In the genomic region with DNA sequence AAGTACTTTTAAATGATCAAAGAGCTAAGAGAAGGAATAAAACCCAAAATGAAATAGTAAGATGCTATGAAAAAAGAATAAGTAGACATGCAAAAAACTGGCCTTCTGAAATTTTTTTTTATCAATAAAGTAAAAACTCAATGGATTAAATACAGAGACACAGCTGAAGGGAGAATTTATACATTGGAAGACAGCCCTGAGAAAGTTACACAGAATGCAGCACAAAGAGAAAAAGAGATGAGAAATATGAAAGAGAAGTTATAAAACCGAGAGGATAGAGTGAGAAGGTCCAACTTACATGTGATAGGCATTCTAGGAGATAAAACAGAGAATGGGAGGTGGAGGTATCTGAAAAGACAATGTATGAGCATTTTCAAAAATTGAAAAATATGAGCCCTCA, we compare ENCODE assay signal across 15 cellular contexts. TPM values are rescaled to one million over a fixed set of nuclear protein-coding genes. Genes with fewer than 3 reads are reported as not detected.
DNase-seq lines count a peak whose midpoint lies in the region; ATAC-seq and TF ChIP-seq lines count a peak whose summit lies in the region.
"Had no signal": no experiment of that assay in that cellular context is flagged by ENCODE, and none has a peak within 500 bp of the region (broad histone marks: within the 10 kb centered on the region; RNA-seq: fewer than 3 reads in every experiment).

No MANE protein-coding gene starts in this region.

- H3K79me2 ChIP-seq in Karpas-422 (ENCODE audit: low read length), result no peaks in the 10 kb centered on the region

- H3K9ac ChIP-seq in Karpas-422 (ENCODE audit: low read length), result no peak overlapping the region
- H3K9ac ChIP-seq: BLaER1 had no signal

- H3K4me1 Mint-ChIP-seq in activated naive CD4-positive, alpha-beta T cell treated with anti-CD3 and anti-CD28 coated beads for 36 hours (ENCODE audit: low read depth), result peaks cover 19% of the 10 kb centered on the region
- peaks cover 6 to 28% (median 16%) of the 10 kb centered on the region in 4 donors for H3K4me1 Mint-ChIP-seq in CD4-positive, alpha-beta memory T cell
- H3K4me1 Mint-ChIP-seq in immature natural killer cell, result peaks cover 41 to 51% of the 10 kb centered on the region in 2 donors
- H3K4me1 Mint-ChIP-seq: GM23338 had no signal

- no peak overlapping the region for H3K27ac ChIP-seq in CD4-positive, alpha-beta memory T cell (ENCODE audit: low read depth, low read length)
- H3K27ac ChIP-seq in Panc1 (ENCODE audit: low read length) (no peak overlapping the region), Karpas-422 (ENCODE audit: low read length) (no peak overlapping the region)
- H3K27ac ChIP-seq: BLaER1 had no signal

- no peak for ATAC-seq in activated naive CD4-positive, alpha-beta T cell treated with anti-CD3 and anti-CD28 coated beads, Interleukin-2, amount 50 U/mL, for 72 hours
- ATAC-seq in Panc1, result no peak
- ATAC-seq in activated CD4-positive, CD25-positive, alpha-beta regulatory T cell treated with anti-CD3 and anti-CD28 coated beads, Interleukin-2, amount 50 U/mL, for 24 hours, result no peak
- ATAC-seq: A549, GM12878, GM23338 had no signal

- in situ Hi-C loops in Panc1 (cut with HindIII; ENCODE audit: low pct_unique_long_range_greater_than_20kb, low sequenced_read_pairs), result no loop called here

- H3K9me3 ChIP-seq in CD4-positive, alpha-beta memory T cell (ENCODE audit: control insufficient read depth in 1 of 2, low read length in 2 of 2), result no peaks in the 10 kb centered on the region
- H3K9me3 ChIP-seq in Panc1 (ENCODE audit: control insufficient read depth, insufficient read depth, low read depth, low read length), result peaks cover 37% of the 10 kb centered on the region
- peaks cover 6% of the 10 kb centered on the region; the same call in 1 of the 2 replicates for H3K9me3 ChIP-seq in Karpas-422 (ENCODE audit: low read length)

- H3K9me2 ChIP-seq in Karpas-422 (replicated peaks; ENCODE audit: insufficient read depth, low read length), result no peaks in the 10 kb centered on the region

- H4K20me1 ChIP-seq in Karpas-422 (ENCODE audit: insufficient read depth, low read depth, low read length), result no peaks in the 10 kb centered on the region
- H4K20me1 ChIP-seq: BLaER1 had no signal

- H3K4me3 Mint-ChIP-seq in activated naive CD4-positive, alpha-beta T cell treated with anti-CD3 and anti-CD28 coated beads for 36 hours, result no peak overlapping the region
- H3K4me3 Mint-ChIP-seq in CD4-positive, alpha-beta memory T cell, result no peak overlapping the region
- H3K4me3 Mint-ChIP-seq in immature natural killer cell, result peak overlapping the region in 1 of 5 donors; percentile 38
- H3K4me3 Mint-ChIP-seq: GM23338, IgD-negative memory B cell had no signal

- TSS peak; percentile 27 for BruUV-seq in Panc1 (replicated peaks; lab: Mats Ljungman, UMichigan)

- POLR2A ChIA-PET in CD4-positive, alpha-beta memory T cell (lab: Charles Lee; ENCODE audit: partially characterized antibody), result interaction anchor here (2.4 kb wide), 1 partner anchor 57 kb away, joined by 7 read pairs; a partner anchor contains a TSS
- POLR2A ChIA-PET in Panc1 (lab: Charles Lee), result no interaction called here

- intact Hi-C loops in activated naive CD4-positive, alpha-beta T cell treated with anti-CD3 and anti-CD28 coated beads for 36 hours (cut with micrococcal nuclease), result no loop called here
- intact Hi-C loops in CD4-positive, alpha-beta memory T cell (cut with micrococcal nuclease), result no loop called here
- intact Hi-C loops in Panc1 (cut with micrococcal nuclease; ENCODE audit: unreplicated experiment), result no loop called here

- no peak overlapping the region for H2AFZ ChIP-seq in Karpas-422 (ENCODE audit: low read length)
- H2AFZ ChIP-seq: GM23338 had no signal

- H3K27me3 ChIP-seq in CD4-positive, alpha-beta memory T cell (ENCODE audit: insufficient read depth, low read length), result no peaks in the 10 kb centered on the region
- H3K27me3 ChIP-seq in Panc1 (ENCODE audit: control insufficient read depth, insufficient read depth, low read length) (no peaks in the 10 kb centered on the region), Karpas-422 (ENCODE audit: low read length) (no peaks in the 10 kb centered on the region)
- H3K27me3 ChIP-seq: BLaER1 had no signal

- DNase-seq in activated naive CD4-positive, alpha-beta T cell treated with anti-CD3 and anti-CD28 coated beads, Interleukin-2, amount 50 U/mL, for 72 hours (ENCODE audit: low spot score in 2 of 2), result no peak
- no peak for DNase-seq in activated naive CD4-positive, alpha-beta T cell treated with anti-CD3 and anti-CD28 coated beads for 36 hours
- no peak for DNase-seq in CD4-positive, alpha-beta memory T cell
- no peak for DNase-seq in Panc1 (ENCODE audit: low read depth, low spot score)
- DNase-seq in immature natural killer cell, result no peak
- DNase-seq in Karpas-422, result no peak
- no peak for DNase-seq in kidney glomerular epithelial cell (lab: John Stamatoyannopoulos, UW)
- DNase-seq: DMS79, H7 had no signal

- TF ChIP-seq CTCF in Panc1 (IDR thresholded peaks at IDR 0.05), result no peak

- no peak overlapping the region for H3K4me3 ChIP-seq in CD4-positive, alpha-beta memory T cell (ENCODE audit: low read length in 2 of 2)
- no peak overlapping the region for H3K4me3 ChIP-seq in Panc1 (ENCODE audit: low read depth in 2 of 2, low read length in 2 of 2)
- H3K4me3 ChIP-seq in Karpas-422 (ENCODE audit: low read length), result no peak overlapping the region
- H3K4me3 ChIP-seq: A549, BLaER1, GM12878, GM23338 had no signal

- H3K4me2 ChIP-seq in Karpas-422 (ENCODE audit: low read depth, low read length, poor library complexity, severe bottlenecking), result no peak overlapping the region
- H3K4me2 ChIP-seq: A549, BLaER1, GM23338 had no signal

- peak overlapping the region; percentile 2 to 40 for H3K27ac Mint-ChIP-seq in activated naive CD4-positive, alpha-beta T cell treated with anti-CD3 and anti-CD28 coated beads, Interleukin-2, amount 50 U/mL, for 72 hours
- no peak overlapping the region for H3K27ac Mint-ChIP-seq in activated naive CD4-positive, alpha-beta T cell treated with anti-CD3 and anti-CD28 coated beads for 36 hours
- H3K27ac Mint-ChIP-seq in CD4-positive, alpha-beta memory T cell, result peak overlapping the region in 4 of 7 donors; percentile 2 to 66 (median 4)
- peak overlapping the region; percentile 29 to 74 (median 42) for H3K27ac Mint-ChIP-seq in immature natural killer cell
- H3K27ac Mint-ChIP-seq: GM23338 had no signal

- H3K4me1 ChIP-seq in CD4-positive, alpha-beta memory T cell (ENCODE audit: insufficient read depth, low read length), result peaks cover 14% of the 10 kb centered on the region
- H3K4me1 ChIP-seq in Panc1 (ENCODE audit: control insufficient read depth, insufficient read depth, low read length) (peaks cover 13% of the 10 kb centered on the region), Karpas-422 (ENCODE audit: low read length) (peaks cover 7% of the 10 kb centered on the region)

- CTCF ChIA-PET in activated naive CD4-positive, alpha-beta T cell treated with anti-CD3 and anti-CD28 coated beads for 36 hours (lab: Charles Lee), result no interaction called here
- CTCF ChIA-PET in CD4-positive, alpha-beta memory T cell (lab: Charles Lee; ENCODE audit: partially characterized antibody), result no interaction called here
- CTCF ChIA-PET in Panc1 (lab: Charles Lee), result no interaction called here

- peaks cover 4 to 17% of the 10 kb centered on the region in 2 donors for H3K9me3 Mint-ChIP-seq in activated naive CD4-positive, alpha-beta T cell treated with anti-CD3 and anti-CD28 coated beads, Interleukin-2, amount 50 U/mL, for 72 hours
- H3K9me3 Mint-ChIP-seq in activated naive CD4-positive, alpha-beta T cell treated with anti-CD3 and anti-CD28 coated beads for 36 hours, result peaks cover 5% of the 10 kb centered on the region
- H3K9me3 Mint-ChIP-seq in CD4-positive, alpha-beta memory T cell, result peaks cover 0 to 19% (median 12%) of the 10 kb centered on the region in 8 donors
- peaks cover 3 to 17% (median 9%) of the 10 kb centered on the region in 6 donors for H3K9me3 Mint-ChIP-seq in immature natural killer cell

- H3K36me3 Mint-ChIP-seq in activated naive CD4-positive, alpha-beta T cell treated with anti-CD3 and anti-CD28 coated beads, Interleukin-2, amount 50 U/mL, for 72 hours, result peaks cover 36 to 54% of the 10 kb centered on the region in 2 donors
- H3K36me3 Mint-ChIP-seq in activated naive CD4-positive, alpha-beta T cell treated with anti-CD3 and anti-CD28 coated beads for 36 hours (ENCODE audit: low read depth), result peaks cover 29% of the 10 kb centered on the region
- peaks cover 8 to 35% of the 10 kb centered on the region in 2 donors for H3K36me3 Mint-ChIP-seq in CD4-positive, alpha-beta memory T cell
- H3K36me3 Mint-ChIP-seq in immature natural killer cell, result peaks cover 26 to 38% (median 30%) of the 10 kb centered on the region in 3 donors

- no peaks in the 10 kb centered on the region for H3K27me3 Mint-ChIP-seq in activated naive CD4-positive, alpha-beta T cell treated with anti-CD3 and anti-CD28 coated beads for 36 hours (ENCODE audit: low read depth)
- H3K27me3 Mint-ChIP-seq in CD4-positive, alpha-beta memory T cell, result no peaks in the 10 kb centered on the region
- peaks cover 0 to 2% (median 2%) of the 10 kb centered on the region in 3 donors for H3K27me3 Mint-ChIP-seq in immature natural killer cell (ENCODE audit: low read depth in 3 of 3)
- H3K27me3 Mint-ChIP-seq: IgD-negative memory B cell had no signal

- no peaks in the 10 kb centered on the region for H3K36me3 ChIP-seq in CD4-positive, alpha-beta memory T cell (ENCODE audit: insufficient read depth, low read length)
- H3K36me3 ChIP-seq in Panc1 (ENCODE audit: control insufficient read depth, insufficient read depth, low read length) (no peaks in the 10 kb centered on the region), Karpas-422 (ENCODE audit: insufficient read depth, low read length) (peaks cover 13% of the 10 kb centered on the region; the same call in 1 of the 2 replicates)

RNA-seq across cellular contexts. Expression of a gene that starts 57.0 kb away (rescaled TPM):
- total RNA-seq in activated naive CD4-positive, alpha-beta T cell treated with anti-CD3 and anti-CD28 coated beads, Interleukin-2, amount 50 U/mL, for 72 hours, result 100 to 1,000 TPM in 1 of 2 donors, 10 to 100 TPM in 1; 70.8 to 134 TPM
- 10 to 100 TPM; 72.6 to 80.2 TPM for total RNA-seq in activated naive CD4-positive, alpha-beta T cell treated with anti-CD3 and anti-CD28 coated beads for 36 hours
- 100 to 1,000 TPM; 223 to 235 TPM for total RNA-seq in CD4-positive, alpha-beta memory T cell
- polyA plus RNA-seq in CD4-positive, alpha-beta memory T cell, result 10 to 100 TPM in 1 of 2 donors, 1 to 10 TPM in 1; 6.8 to 19.7 TPM
- total RNA-seq in Panc1 (2021; ENCODE audit: unreplicated experiment), result 51.5 TPM
- 23.5 TPM for polyA plus RNA-seq in Panc1 (2012; ENCODE audit: insufficient read length)
- polyA plus RNA-seq in immature natural killer cell, result 10 to 100 TPM in 1 of 3 donors, 1 to 10 TPM in 2; 3.0 to 13.3 (median 4.0) TPM
- 58.6 and 73.1 TPM in 2 replicates for total RNA-seq in Karpas-422 (2014; rRNA removed; shearing (Covaris generic); ENCODE audit: low replicate concordance)
